In the genomic region with DNA sequence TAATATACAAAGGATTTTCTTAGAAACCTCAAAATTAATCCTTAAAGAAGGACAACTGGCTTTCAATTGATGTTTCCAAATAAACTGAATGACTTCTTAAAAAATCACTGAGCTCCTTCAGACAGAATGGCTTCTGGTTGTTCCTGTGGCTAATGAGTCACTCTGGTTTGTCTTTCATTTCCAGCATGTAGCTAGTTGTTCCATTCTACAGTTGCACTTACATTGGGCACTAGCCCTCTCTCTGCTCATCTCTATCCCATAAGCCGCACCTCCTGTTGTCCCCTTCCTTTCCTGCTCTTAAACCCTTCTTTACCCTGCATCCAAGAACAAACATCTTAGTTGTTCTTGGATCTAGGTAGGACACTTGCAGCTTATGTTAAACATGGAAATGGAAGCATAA, we compare ENCODE assay signal across 1 cellular context.
TF ChIP-seq lines count a peak whose summit lies in the region.

No MANE protein-coding gene starts in this region.

TF ChIP-seq in SK-N-SH, 30 proteins besides CTCF, POLR2A, EP300 and RAD21 (continued from another document):
- TF ChIP-seq, protein P1, sequence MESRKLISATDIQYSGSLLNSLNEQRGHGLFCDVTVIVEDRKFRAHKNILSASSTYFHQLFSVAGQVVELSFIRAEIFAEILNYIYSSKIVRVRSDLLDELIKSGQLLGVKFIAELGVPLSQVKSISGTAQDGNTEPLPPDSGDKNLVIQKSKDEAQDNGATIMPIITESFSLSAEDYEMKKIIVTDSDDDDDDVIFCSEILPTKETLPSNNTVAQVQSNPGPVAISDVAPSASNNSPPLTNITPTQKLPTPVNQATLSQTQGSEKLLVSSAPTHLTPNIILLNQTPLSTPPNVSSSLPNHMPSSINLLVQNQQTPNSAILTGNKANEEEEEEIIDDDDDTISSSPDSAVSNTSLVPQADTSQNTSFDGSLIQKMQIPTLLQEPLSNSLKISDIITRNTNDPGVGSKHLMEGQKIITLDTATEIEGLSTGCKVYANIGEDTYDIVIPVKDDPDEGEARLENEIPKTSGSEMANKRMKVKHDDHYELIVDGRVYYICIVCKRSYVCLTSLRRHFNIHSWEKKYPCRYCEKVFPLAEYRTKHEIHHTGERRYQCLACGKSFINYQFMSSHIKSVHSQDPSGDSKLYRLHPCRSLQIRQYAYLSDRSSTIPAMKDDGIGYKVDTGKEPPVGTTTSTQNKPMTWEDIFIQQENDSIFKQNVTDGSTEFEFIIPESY (IDR thresholded peaks at IDR 0.05; ENCODE audit: borderline replicate concordance, low read depth): no peak
- TF ChIP-seq GABPA (IDR thresholded peaks at IDR 0.05; ENCODE audit: low read depth) (no peak), SIN3A (IDR thresholded peaks at IDR 0.05; ENCODE audit: borderline replicate concordance, low read depth, low read length) (no peak), MAX (IDR thresholded peaks at IDR 0.05; ENCODE audit: low read depth) (peak; percentile 20; the same call in 1 of the 2 replicates), MXI1 (IDR thresholded peaks at IDR 0.05; ENCODE audit: low read depth, low read length) (no peak), YY1 (IDR thresholded peaks at IDR 0.05; ENCODE audit: low read depth) (no peak), FOSL2 (IDR thresholded peaks at IDR 0.05; ENCODE audit: borderline replicate concordance, low read depth) (peak; percentile 73), FOXJ3 (CRISPR knock-in tag; IDR thresholded peaks at IDR 0.05) (no peak), GATA2 (CRISPR knock-in tag; IDR thresholded peaks at IDR 0.05) (no peak), CHD2 (IDR thresholded peaks at IDR 0.05; ENCODE audit: low read length, partially characterized antibody) (no peak), NFIC (IDR thresholded peaks at IDR 0.05; ENCODE audit: borderline replicate concordance) (no peak), SMC3 (IDR thresholded peaks at IDR 0.05; ENCODE audit: low read depth, low read length) (no peak), EZH2phosphoT487 (IDR thresholded peaks at IDR 0.05; ENCODE audit: borderline replicate concordance, low read depth) (no peak), RFX5 (IDR thresholded peaks at IDR 0.05; ENCODE audit: low read length) (no peak), MEF2A (IDR thresholded peaks at IDR 0.05; ENCODE audit: borderline replicate concordance, low read depth) (no peak), POLR2AphosphoS5 (IDR thresholded peaks at IDR 0.05; ENCODE audit: low read depth, low read length) (no peak), USF2 (IDR thresholded peaks at IDR 0.05; ENCODE audit: borderline replicate concordance, low read depth, low read length) (no peak), ELF1 (IDR thresholded peaks at IDR 0.05) (no peak), FOXM1 (IDR thresholded peaks at IDR 0.05; ENCODE audit: low read depth) (no peak), JUND (IDR thresholded peaks at IDR 0.05) (peak; percentile 42; the same call in 1 of the 2 replicates), NRF1 (IDR thresholded peaks at IDR 0.05; ENCODE audit: low read depth, low read length) (no peak), TAF1 (IDR thresholded peaks at IDR 0.05; ENCODE audit: borderline replicate concordance, low read depth, low read length) (no peak)
- TF ChIP-seq, protein P2, sequence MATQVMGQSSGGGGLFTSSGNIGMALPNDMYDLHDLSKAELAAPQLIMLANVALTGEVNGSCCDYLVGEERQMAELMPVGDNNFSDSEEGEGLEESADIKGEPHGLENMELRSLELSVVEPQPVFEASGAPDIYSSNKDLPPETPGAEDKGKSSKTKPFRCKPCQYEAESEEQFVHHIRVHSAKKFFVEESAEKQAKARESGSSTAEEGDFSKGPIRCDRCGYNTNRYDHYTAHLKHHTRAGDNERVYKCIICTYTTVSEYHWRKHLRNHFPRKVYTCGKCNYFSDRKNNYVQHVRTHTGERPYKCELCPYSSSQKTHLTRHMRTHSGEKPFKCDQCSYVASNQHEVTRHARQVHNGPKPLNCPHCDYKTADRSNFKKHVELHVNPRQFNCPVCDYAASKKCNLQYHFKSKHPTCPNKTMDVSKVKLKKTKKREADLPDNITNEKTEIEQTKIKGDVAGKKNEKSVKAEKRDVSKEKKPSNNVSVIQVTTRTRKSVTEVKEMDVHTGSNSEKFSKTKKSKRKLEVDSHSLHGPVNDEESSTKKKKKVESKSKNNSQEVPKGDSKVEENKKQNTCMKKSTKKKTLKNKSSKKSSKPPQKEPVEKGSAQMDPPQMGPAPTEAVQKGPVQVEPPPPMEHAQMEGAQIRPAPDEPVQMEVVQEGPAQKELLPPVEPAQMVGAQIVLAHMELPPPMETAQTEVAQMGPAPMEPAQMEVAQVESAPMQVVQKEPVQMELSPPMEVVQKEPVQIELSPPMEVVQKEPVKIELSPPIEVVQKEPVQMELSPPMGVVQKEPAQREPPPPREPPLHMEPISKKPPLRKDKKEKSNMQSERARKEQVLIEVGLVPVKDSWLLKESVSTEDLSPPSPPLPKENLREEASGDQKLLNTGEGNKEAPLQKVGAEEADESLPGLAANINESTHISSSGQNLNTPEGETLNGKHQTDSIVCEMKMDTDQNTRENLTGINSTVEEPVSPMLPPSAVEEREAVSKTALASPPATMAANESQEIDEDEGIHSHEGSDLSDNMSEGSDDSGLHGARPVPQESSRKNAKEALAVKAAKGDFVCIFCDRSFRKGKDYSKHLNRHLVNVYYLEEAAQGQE (IDR thresholded peaks at IDR 0.05; ENCODE audit: low read depth, low read length): no peak
- TF ChIP-seq, protein P3, sequence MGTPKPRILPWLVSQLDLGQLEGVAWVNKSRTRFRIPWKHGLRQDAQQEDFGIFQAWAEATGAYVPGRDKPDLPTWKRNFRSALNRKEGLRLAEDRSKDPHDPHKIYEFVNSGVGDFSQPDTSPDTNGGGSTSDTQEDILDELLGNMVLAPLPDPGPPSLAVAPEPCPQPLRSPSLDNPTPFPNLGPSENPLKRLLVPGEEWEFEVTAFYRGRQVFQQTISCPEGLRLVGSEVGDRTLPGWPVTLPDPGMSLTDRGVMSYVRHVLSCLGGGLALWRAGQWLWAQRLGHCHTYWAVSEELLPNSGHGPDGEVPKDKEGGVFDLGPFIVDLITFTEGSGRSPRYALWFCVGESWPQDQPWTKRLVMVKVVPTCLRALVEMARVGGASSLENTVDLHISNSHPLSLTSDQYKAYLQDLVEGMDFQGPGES (IDR thresholded peaks at IDR 0.05; ENCODE audit: low read depth, low read length): no peak
- TF ChIP-seq, protein P4, sequence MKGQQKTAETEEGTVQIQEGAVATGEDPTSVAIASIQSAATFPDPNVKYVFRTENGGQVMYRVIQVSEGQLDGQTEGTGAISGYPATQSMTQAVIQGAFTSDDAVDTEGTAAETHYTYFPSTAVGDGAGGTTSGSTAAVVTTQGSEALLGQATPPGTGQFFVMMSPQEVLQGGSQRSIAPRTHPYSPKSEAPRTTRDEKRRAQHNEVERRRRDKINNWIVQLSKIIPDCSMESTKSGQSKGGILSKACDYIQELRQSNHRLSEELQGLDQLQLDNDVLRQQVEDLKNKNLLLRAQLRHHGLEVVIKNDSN (IDR thresholded peaks at IDR 0.05; ENCODE audit: borderline replicate concordance, low read depth): no peak
TF ChIP-seq in SK-N-SH: peak in this region for 5.
